29 cellular contexts compared by ENCODE assay signal in genomic region chr17:79666111-79666510, GRCh38. TPM values are rescaled to one million over a fixed set of nuclear protein-coding genes. Genes with fewer than 3 reads are reported as not detected.
"Had no signal": no experiment of that assay in that cellular context is flagged by ENCODE, and none has a peak within 500 bp of the region (broad histone marks: within the 10 kb centered on the region; RNA-seq: fewer than 3 reads in every experiment).

No MANE protein-coding gene starts in this region.

- ATAC-seq: activated CD4-positive, CD25-positive, alpha-beta regulatory T cell treated with anti-CD3 and anti-CD28 coated beads, Interleukin-2, amount 50 U/mL, for 24 hours; activated T-cell treated with anti-CD3 and anti-CD28 coated beads, Interleukin-2, amount 50 U/mL, for 4 hours; activated T-helper 17 cell treated with anti-CD3 and anti-CD28 coated beads, Interleukin-2, amount 50 U/mL, for 72 hours; gastrocnemius medialis; psoas muscle had no signal

- H3K9me3 ChIP-seq: gastrocnemius medialis, neutrophil, ovary, psoas muscle had no signal

- H3K27me3 ChIP-seq: ovary, right atrium auricular region had no signal

- H3K4me3 ChIP-seq: gastrocnemius medialis, ovary, psoas muscle, right atrium auricular region, spleen, tibial nerve had no signal

- H3K27ac Mint-ChIP-seq: activated CD4-positive, alpha-beta memory T cell treated with anti-CD3 and anti-CD28 coated beads for 36 hours; activated CD4-positive, alpha-beta T cell treated with anti-CD3 and anti-CD28 coated beads, Interleukin-2, amount 10 ng/mL, durations not matched to agents 24 days and 14 days; activated T-helper 17 cell treated with anti-CD3 and anti-CD28 coated beads, Interleukin-2, amount 50 U/mL, for 72 hours; nephron progenitor cell; T-helper 2 cell treated with Interferon-gamma antibody and Interleukin-4, amounts not matched to agents 5 μg/mL and 100 μg/mL, for 36 hours had no signal

- H3K36me3 ChIP-seq: gastrocnemius medialis, neutrophil, ovary, right atrium auricular region, spleen, tibial nerve had no signal

- H3K4me3 Mint-ChIP-seq: activated CD4-positive, alpha-beta memory T cell treated with anti-CD3 and anti-CD28 coated beads for 36 hours; activated CD4-positive, alpha-beta T cell treated with anti-CD3 and anti-CD28 coated beads, Interleukin-2, amount 10 ng/mL, durations not matched to agents 24 days and 14 days; activated T-cell treated with anti-CD3 and anti-CD28 coated beads, Interleukin-2, amount 50 U/mL, for 4 hours; activated T-helper 17 cell treated with anti-CD3 and anti-CD28 coated beads, Interleukin-2, amount 50 U/mL, for 72 hours; central memory CD8-positive, alpha-beta T cell; naive B cell; nephron progenitor cell; T-helper 2 cell treated with Interferon-gamma antibody and Interleukin-4, amounts not matched to agents 5 μg/mL and 100 μg/mL, for 36 hours had no signal

- H3K9me3 Mint-ChIP-seq: activated T-cell treated with anti-CD3 and anti-CD28 coated beads, Interleukin-2, amount 50 U/mL, for 4 hours; activated T-helper 17 cell treated with anti-CD3 and anti-CD28 coated beads, Interleukin-2, amount 50 U/mL, for 72 hours; central memory CD8-positive, alpha-beta T cell; T-helper 2 cell treated with Interferon-gamma antibody and Interleukin-4, amounts not matched to agents 5 μg/mL and 100 μg/mL, for 36 hours had no signal

- H3K36me3 Mint-ChIP-seq: activated CD4-positive, alpha-beta memory T cell treated with anti-CD3 and anti-CD28 coated beads for 36 hours; mesothelial cell of epicardium had no signal

- H3K4me1 ChIP-seq: gastrocnemius medialis, psoas muscle, spleen had no signal

- DNase-seq: activated CD4-positive, alpha-beta memory T cell treated with anti-CD3 and anti-CD28 coated beads for 36 hours; activated CD4-positive, alpha-beta T cell treated with anti-CD3 and anti-CD28 coated beads, Interleukin-2, amount 10 ng/mL, durations not matched to agents 24 days and 14 days; activated gamma-delta T cell treated with Interleukin-2 at 50 U/mL for 16 hours; activated naive CD4-positive, alpha-beta T cell treated with anti-CD3 and anti-CD28 coated beads, Interleukin-2, amount 50 U/mL, for 16 hours; activated T-cell treated with anti-CD3 and anti-CD28 coated beads, Interleukin-2, amount 50 U/mL, for 4 hours; amniotic stem cell; effector memory CD4-positive, alpha-beta T cell; erythroblast; gastrocnemius medialis; glutamatergic neuron; mammary epithelial cell; naive B cell; nephron progenitor cell; spleen; stimulated activated naive CD4-positive, alpha-beta T cell; T-helper 1 cell had no signal

- H3K27ac ChIP-seq: gastrocnemius medialis, neutrophil, ovary, psoas muscle, right atrium auricular region, spleen, tibial nerve had no signal

- H3K4me1 Mint-ChIP-seq: activated CD4-positive, alpha-beta T cell treated with anti-CD3 and anti-CD28 coated beads, Interleukin-2, amount 10 ng/mL, durations not matched to agents 24 days and 14 days; central memory CD8-positive, alpha-beta T cell had no signal

RNA-seq across cellular contexts. Expression of gene RBFOX3, which starts 55.3 kb away (rescaled TPM):
- total RNA-seq: activated CD4-positive, alpha-beta memory T cell treated with anti-CD3 and anti-CD28 coated beads for 36 hours; activated CD4-positive, alpha-beta T cell treated with anti-CD3 and anti-CD28 coated beads, Interleukin-2, amount 10 ng/mL, durations not matched to agents 24 days and 14 days; activated CD8-positive, alpha-beta memory T cell treated with anti-CD3 and anti-CD28 coated beads for 36 hours; activated T-cell treated with anti-CD3 and anti-CD28 coated beads, Interleukin-2, amount 50 U/mL, for 4 hours; activated T-helper 17 cell treated with anti-CD3 and anti-CD28 coated beads, Interleukin-2, amount 50 U/mL, for 72 hours; dermis microvascular lymphatic vessel endothelial cell; gastrocnemius medialis; liver; mammary epithelial cell; psoas muscle; right atrium auricular region; tibial nerve had no signal
- polyA plus RNA-seq: mammary epithelial cell had no signal
